9 cellular contexts compared by ENCODE assay signal in genomic region chr14:104690861-104691455, GRCh38. TPM values are rescaled to one million over a fixed set of nuclear protein-coding genes. Genes with fewer than 3 reads are reported as not detected.
DNase-seq lines count a peak whose midpoint lies in the region; ATAC-seq and TF ChIP-seq lines count a peak whose summit lies in the region.
"Had no signal": no experiment of that assay in that cellular context is flagged by ENCODE, and none has a peak within 500 bp of the region (broad histone marks: within the 10 kb centered on the region; RNA-seq: fewer than 3 reads in every experiment).

No MANE protein-coding gene starts in this region.

- TF ChIP-seq POLR2A in esophagus squamous epithelium (IDR thresholded peaks at IDR 0.05): no peak
- no peak for TF ChIP-seq POLR2A in gastrocnemius medialis (IDR thresholded peaks at IDR 0.05)

- 63% methylated on average over 7 of the region's 16 CpGs; no CpG with 5 or more reads in 1 of the 2 donors for WGBS in esophagus squamous epithelium, 2 donors

- H3K36me3 ChIP-seq in SJSA1: peaks cover 56% of the 10 kb centered on the region
- H3K36me3 ChIP-seq in esophagus squamous epithelium: peaks cover 0 to 2% (median 0%) of the 10 kb centered on the region in 3 donors
- no peaks in the 10 kb centered on the region for H3K36me3 ChIP-seq in gastrocnemius medialis

- in situ Hi-C loops in gastrocnemius medialis (cut with MboI; ENCODE audit: low sequenced_read_pairs in 4 of 4): no loop called here

- H3K27me3 ChIP-seq in SJSA1 (replicated peaks): no peaks in the 10 kb centered on the region
- no peaks in the 10 kb centered on the region for H3K27me3 ChIP-seq in esophagus squamous epithelium
- H3K27me3 ChIP-seq in gastrocnemius medialis: no peaks in the 10 kb centered on the region

- no peak overlapping the region for H3K27ac ChIP-seq in SJSA1
- peak overlapping the region in 3 of 4 donors; percentile 86 to 90 (median 87) for H3K27ac ChIP-seq in esophagus squamous epithelium
- H3K27ac ChIP-seq in gastrocnemius medialis: peak overlapping the region in 2 of 4 donors; percentile 56 to 87

- TF ChIP-seq CTCF in GM12875 (IDR thresholded peaks at IDR 0.05; ENCODE audit: borderline replicate concordance, insufficient read depth, low read depth, low read length) (no peak), esophagus squamous epithelium (IDR thresholded peaks at IDR 0.05) (no peak), gastrocnemius medialis (IDR thresholded peaks at IDR 0.05 in 4 of 5, conservative IDR thresholded peaks at IDR 0.05 in 1 of 5) (no peak)

- peaks cover 41% of the 10 kb centered on the region for H3K4me1 ChIP-seq in SJSA1 (replicated peaks)
- H3K4me1 ChIP-seq in esophagus squamous epithelium: peaks cover 63 to 96% (median 80%) of the 10 kb centered on the region in 3 donors
- peaks cover 29 to 41% of the 10 kb centered on the region in 2 donors for H3K4me1 ChIP-seq in gastrocnemius medialis

- no peak for ATAC-seq in gastrocnemius medialis
- no peak for ATAC-seq in GM18909 (IDR thresholded peaks at IDR 0.05; ENCODE audit: poor library complexity, unreplicated experiment)
- ATAC-seq in GM19397 (IDR thresholded peaks at IDR 0.05; ENCODE audit: unreplicated experiment): no peak

- intact Hi-C loops in esophagus squamous epithelium (cut with DNase I): no loop called here
- intact Hi-C loops in gastrocnemius medialis (cut with DNase I; ENCODE audit: low total_unique reads): no loop called here

- H3K9me3 ChIP-seq in SJSA1 (replicated peaks) (no peaks in the 10 kb centered on the region), esophagus squamous epithelium (no peaks in the 10 kb centered on the region), gastrocnemius medialis (no peaks in the 10 kb centered on the region)

- H3K4me3 ChIP-seq in GM12875 (ENCODE audit: low read depth, low read length): peak overlapping the region; percentile 74
- peak overlapping the region; percentile 99 for H3K4me3 ChIP-seq in SJSA1
- peak overlapping the region in 3 of 4 donors; percentile 72 to 99 (median 96) for H3K4me3 ChIP-seq in esophagus squamous epithelium
- H3K4me3 ChIP-seq in gastrocnemius medialis: peak overlapping the region in 3 of 4 donors; percentile 62 to 86 (median 67)

- DNase-seq in SJSA1 (ENCODE audit: low read depth in 1 of 2, low spot score in 2 of 2) (no peak), esophagus squamous epithelium (lab: John Stamatoyannopoulos, UW) (no peak), gastrocnemius medialis (no peak), NCI-H82 (lab: John Stamatoyannopoulos, UW) (no peak)
- no peak for DNase-seq in activated effector memory CD4-positive, alpha-beta T cell treated with anti-CD3 and anti-CD28 coated beads, Interleukin-2, amount 50 U/mL, for 16 hours
- DNase-seq: NK-92 treated with Interleukin-12 subunit alpha and Interleukin-12 subunit beta, amount 100 ng/mL, for 24 hours had no signal

RNA-seq across cellular contexts. Expression of gene INF2, which starts 1.5 kb away (rescaled TPM):
- total RNA-seq in SJSA1 (2014; rRNA removed; shearing (Covaris generic)): 26.3 and 37.3 TPM in 2 replicates
- total RNA-seq in esophagus squamous epithelium: 10 to 100 TPM; 36.7 to 43.6 (median 37.8) TPM
- 10 to 100 TPM; 11.6 to 34.6 (median 19.7) TPM for total RNA-seq in gastrocnemius medialis

RNA-seq across cellular contexts. Expression of gene ADSS1, which starts 33.1 kb away (rescaled TPM):
- 0.06 and 0.34 TPM in 2 replicates for total RNA-seq in SJSA1 (2014; rRNA removed; shearing (Covaris generic))
- 10 to 100 TPM in 2 of 4 donors, 1 to 10 TPM in 2; 3.4 to 11.4 (median 8.4) TPM for total RNA-seq in esophagus squamous epithelium
- 100 to 1,000 TPM; 165 to 577 (median 232) TPM for total RNA-seq in gastrocnemius medialis

Comparison
In these comparisons a context has a peak if more than half of its experiments do, and no peak if none do; other contexts are left out.
1. RNA of gene ADSS1, which starts 33.1 kb away (total RNA-seq): 165 to 577 TPM in gastrocnemius medialis; 3.4 to 11.4 TPM in esophagus squamous epithelium and 0.06 to 0.34 TPM in SJSA1; every median in the first group is over 10 times any median in the second.
2. Peak in every context shown above with its lines, with median percentiles within 50 percentile points of each other: H3K4me3 ChIP-seq.